In the genomic region with DNA sequence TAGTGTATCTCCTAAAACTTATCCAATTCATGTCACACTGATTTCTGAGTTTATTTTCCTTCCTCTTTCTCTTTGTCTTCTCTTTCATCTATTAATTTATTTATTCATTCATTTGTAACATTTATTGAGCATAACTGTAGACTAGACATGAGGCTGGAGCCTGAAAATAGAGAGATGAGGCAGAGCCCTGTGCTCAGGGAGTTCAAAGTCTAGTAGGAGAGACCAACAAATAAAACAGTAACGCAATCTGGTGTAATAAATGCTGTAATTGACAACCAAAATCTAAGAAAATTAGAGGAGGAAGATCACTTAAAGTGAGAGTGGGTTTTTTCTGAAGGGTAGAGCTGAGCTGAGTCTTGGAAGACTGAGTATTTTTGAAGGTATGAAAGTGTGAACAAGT, we compare ENCODE assay signal across 24 cellular contexts.
"Had no signal": no experiment of that assay in that cellular context is flagged by ENCODE, and none has a peak within 500 bp of the region (broad histone marks: within the 10 kb centered on the region; RNA-seq: fewer than 3 reads in every experiment).

No MANE protein-coding gene starts in this region.

- H3K4me1 ChIP-seq: psoas muscle, sigmoid colon, spleen, tibial nerve, upper lobe of left lung had no signal

- H3K4me3 Mint-ChIP-seq: effector memory CD8-positive, alpha-beta T cell; immature natural killer cell; mesothelial cell of epicardium; naive B cell; natural killer cell treated with Interleukin-12 subunit alpha and Interleukin-12 subunit beta and Interleukin-15 and Interleukin-18, amount 100 ng/mL, for 72 hours; stimulated activated naive B cell treated with anti-CD40 and anti-IgM and Interleukin-4, amounts not matched to agents 10 μg/mL and 1 μg/mL and 100 μg/mL, for 72 hours; stimulated activated naive CD8-positive, alpha-beta T cell treated with anti-CD3 and anti-CD28 coated beads, Interleukin-15, Interleukin-2, amounts not matched to agents 100 ng/mL and 50 ng/mL, for 24 hours had no signal

- H3K36me3 ChIP-seq: ovary had no signal

- H3K27me3 Mint-ChIP-seq: effector memory CD8-positive, alpha-beta T cell; naive B cell; natural killer cell treated with Interleukin-12 subunit alpha and Interleukin-12 subunit beta and Interleukin-15 and Interleukin-18, amount 100 ng/mL, for 72 hours; stimulated activated naive B cell treated with anti-CD40 and anti-IgM and Interleukin-4, amounts not matched to agents 10 μg/mL and 1 μg/mL and 100 μg/mL, for 72 hours; stimulated activated naive CD8-positive, alpha-beta T cell treated with anti-CD3 and anti-CD28 coated beads, Interleukin-15, Interleukin-2, amounts not matched to agents 100 ng/mL and 50 ng/mL, for 24 hours had no signal

- H3K9me3 Mint-ChIP-seq: effector memory CD8-positive, alpha-beta T cell; immature natural killer cell; naive B cell; natural killer cell treated with Interleukin-12 subunit alpha and Interleukin-12 subunit beta and Interleukin-15 and Interleukin-18, amount 100 ng/mL, for 72 hours; stimulated activated naive CD8-positive, alpha-beta T cell treated with anti-CD3 and anti-CD28 coated beads, Interleukin-15, Interleukin-2, amounts not matched to agents 100 ng/mL and 50 ng/mL, for 24 hours had no signal

- H3K4me1 Mint-ChIP-seq: immature natural killer cell; mesothelial cell of epicardium; naive B cell; stimulated activated naive B cell treated with anti-CD40 and anti-IgM and Interleukin-4, amounts not matched to agents 10 μg/mL and 1 μg/mL and 100 μg/mL, for 72 hours had no signal

- H3K27ac Mint-ChIP-seq: effector memory CD8-positive, alpha-beta T cell; immature natural killer cell; naive B cell; natural killer cell treated with Interleukin-12 subunit alpha and Interleukin-12 subunit beta and Interleukin-15 and Interleukin-18, amount 100 ng/mL, for 72 hours; stimulated activated naive B cell treated with anti-CD40 and anti-IgM and Interleukin-4, amounts not matched to agents 10 μg/mL and 1 μg/mL and 100 μg/mL, for 72 hours; stimulated activated naive CD8-positive, alpha-beta T cell treated with anti-CD3 and anti-CD28 coated beads, Interleukin-15, Interleukin-2, amounts not matched to agents 100 ng/mL and 50 ng/mL, for 24 hours had no signal

- H3K9me3 ChIP-seq: mucosa of descending colon, ovary, psoas muscle, sigmoid colon, spleen, thoracic aorta, tibial nerve, upper lobe of left lung had no signal

- H3K27me3 ChIP-seq: ovary, sigmoid colon, spleen, tibial nerve, upper lobe of left lung had no signal

- DNase-seq: cortex of kidney; effector memory CD8-positive, alpha-beta T cell; hypothalamus; immature natural killer cell; islet precursor cell; kidney glomerular epithelial cell; mesenchymal stem cell; mucosa of descending colon; naive B cell; occipital lobe; ovary; posterior cingulate gyrus; psoas muscle; right cardiac atrium; sigmoid colon; spleen; stimulated activated CD4-positive, alpha-beta T cell treated with anti-CD3 and anti-CD28 coated beads, Interleukin-2, amount 100 ng/mL, for 48 hours; stimulated activated naive B cell treated with anti-CD40 and anti-IgM and Interleukin-4, amounts not matched to agents 10 μg/mL and 1 μg/mL and 100 μg/mL, for 72 hours; upper lobe of left lung had no signal

- H3K27ac ChIP-seq: ovary, psoas muscle, sigmoid colon, spleen, thoracic aorta, tibial nerve, upper lobe of left lung had no signal

- ATAC-seq: effector memory CD8-positive, alpha-beta T cell; mucosa of descending colon; natural killer cell treated with Interleukin-12 subunit alpha and Interleukin-12 subunit beta and Interleukin-15 and Interleukin-18, amount 100 ng/mL, for 72 hours; psoas muscle; right cardiac atrium; stimulated activated naive B cell treated with anti-CD40 and anti-IgM and Interleukin-4, amounts not matched to agents 10 μg/mL and 1 μg/mL and 100 μg/mL, for 72 hours had no signal

- H3K4me3 ChIP-seq: mucosa of descending colon, ovary, psoas muscle, sigmoid colon, spleen, thoracic aorta, tibial nerve, upper lobe of left lung had no signal
